ENCODE assay signal across 8 cellular contexts in the genomic region with DNA sequence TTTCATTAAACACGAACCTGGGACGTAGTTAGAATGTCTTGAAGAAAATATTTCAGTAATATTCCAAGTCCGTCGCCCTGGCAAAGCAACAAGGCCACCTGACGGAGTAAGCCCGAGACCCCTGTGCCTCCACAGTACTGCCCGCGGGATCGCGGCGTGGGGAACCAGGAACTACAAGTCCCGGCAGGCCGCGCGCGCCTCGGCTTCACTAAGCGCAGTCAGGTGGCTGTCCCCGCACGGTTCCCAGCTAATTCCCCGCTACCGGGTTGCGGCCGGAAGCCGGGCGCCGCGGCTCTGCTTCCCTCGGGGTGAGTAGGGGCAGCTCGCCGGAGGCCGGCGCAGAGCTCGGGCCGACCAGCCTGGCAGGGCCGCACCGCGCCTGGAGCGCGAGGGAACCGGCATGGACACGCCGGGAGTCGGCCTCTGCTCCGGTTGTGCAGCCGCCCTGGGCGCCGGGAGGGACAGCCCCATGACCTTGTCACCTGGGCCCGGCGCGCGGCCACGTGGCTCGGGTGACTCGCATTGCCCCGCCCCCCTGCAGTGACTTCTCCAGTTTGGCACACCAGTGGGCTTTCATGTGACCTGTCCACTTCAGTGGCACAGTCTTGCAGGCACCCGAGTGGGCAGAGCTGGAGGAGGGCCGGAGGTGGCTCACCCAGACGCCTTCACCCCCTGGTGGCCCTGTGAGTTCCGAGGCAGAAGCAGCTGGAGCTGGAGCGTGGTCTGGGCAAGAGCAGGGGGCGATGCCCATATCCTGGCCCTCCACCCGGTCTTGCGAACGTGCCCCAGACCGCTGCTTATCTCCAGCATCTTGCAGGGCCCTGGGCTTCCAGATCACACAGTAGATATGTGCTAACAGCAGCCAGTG. TPM values are rescaled to one million over a fixed set of nuclear protein-coding genes. Genes with fewer than 3 reads are reported as not detected.
A peak's percentile ranks its signal among the peaks of the same experiment; 100 is the strongest.
DNase-seq lines count a peak whose midpoint lies in the region; ATAC-seq, FAIRE-seq and TF ChIP-seq lines count a peak whose summit lies in the region.

A gene with protein sequence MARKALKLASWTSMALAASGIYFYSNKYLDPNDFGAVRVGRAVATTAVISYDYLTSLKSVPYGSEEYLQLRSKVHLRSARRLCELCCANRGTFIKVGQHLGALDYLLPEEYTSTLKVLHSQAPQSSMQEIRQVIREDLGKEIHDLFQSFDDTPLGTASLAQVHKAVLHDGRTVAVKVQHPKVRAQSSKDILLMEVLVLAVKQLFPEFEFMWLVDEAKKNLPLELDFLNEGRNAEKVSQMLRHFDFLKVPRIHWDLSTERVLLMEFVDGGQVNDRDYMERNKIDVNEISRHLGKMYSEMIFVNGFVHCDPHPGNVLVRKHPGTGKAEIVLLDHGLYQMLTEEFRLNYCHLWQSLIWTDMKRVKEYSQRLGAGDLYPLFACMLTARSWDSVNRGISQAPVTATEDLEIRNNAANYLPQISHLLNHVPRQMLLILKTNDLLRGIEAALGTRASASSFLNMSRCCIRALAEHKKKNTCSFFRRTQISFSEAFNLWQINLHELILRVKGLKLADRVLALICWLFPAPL (plus strand): TSS at position 247 of the 868 bp plus-strand sequence. CDS start 18,870 bp downstream, outside the sequence.

- no peaks in the 10 kb centered on the region for H3K9me3 ChIP-seq in BLaER1 treated with 17β-estradiol and CSF1 and Interleukin-3, amounts not matched to agents 10 nM and 100 nM (replicated peaks in 1 of 11)

- no peaks in the 10 kb centered on the region for H3K9me3 Mint-ChIP-seq in activated CD4-positive, alpha-beta T cell treated with anti-CD3 and anti-CD28 coated beads, Interleukin-2, amount 10 ng/mL, durations not matched to agents 24 days and 14 days

- H3K36me3 Mint-ChIP-seq in activated CD4-positive, alpha-beta T cell treated with anti-CD3 and anti-CD28 coated beads, Interleukin-2, amount 10 ng/mL, durations not matched to agents 24 days and 14 days (ENCODE audit: low read depth) = no peaks in the 10 kb centered on the region

- H3K4me1 ChIP-seq in BLaER1 treated with 17β-estradiol and CSF1 and Interleukin-3, amounts not matched to agents 10 nM and 100 nM = peaks cover 7 to 26% (median 19%) of the 10 kb centered on the region in 10 experiments; a peak in 18 of 20 replicates

- intact Hi-C loops in activated CD4-positive, alpha-beta T cell treated with anti-CD3 and anti-CD28 coated beads, Interleukin-2, amount 10 ng/mL, durations not matched to agents 24 days and 14 days (cut with micrococcal nuclease) = loop anchor here (1.0 kb wide), 4 partner anchors 39 to 480 kb away; a partner anchor contains a TSS

- H3K4me3 ChIP-seq in BLaER1 treated with 17β-estradiol and CSF1 and Interleukin-3, amounts not matched to agents 10 nM and 100 nM = peak within 1 kb of the TSS; percentile 67 to 81 (median 76)
- H3K4me3 ChIP-seq in coronary artery = peak within 1 kb of the TSS; percentile 98

- peak within 1 kb of the TSS; percentile 88 for H3K27ac Mint-ChIP-seq in activated CD4-positive, alpha-beta T cell treated with anti-CD3 and anti-CD28 coated beads, Interleukin-2, amount 10 ng/mL, durations not matched to agents 24 days and 14 days

- DNase-seq in GM19239 (ENCODE audit: insufficient read length, low spot score) (peak; percentile 86), NCI-H510A treated with DMSO at 0.1 percent for 48 hours (lab: John Stamatoyannopoulos, UW) (peak; percentile 81), coronary artery (ENCODE audit: low spot score) (peak; percentile 94), left lobe of liver (ENCODE audit: low spot score) (peak; percentile 94)
- peak; percentile 96 for DNase-seq in activated CD4-positive, alpha-beta T cell treated with anti-CD3 and anti-CD28 coated beads, Interleukin-2, amount 10 ng/mL, durations not matched to agents 24 days and 14 days
- peak; percentile 81 for DNase-seq in stimulated activated CD4-positive, alpha-beta T cell treated with anti-CD3 and anti-CD28 coated beads, Interleukin-2, amount 100 ng/mL, for 4 hours (ENCODE audit: low read depth)

- ATAC-seq in HG03442 (IDR thresholded peaks at IDR 0.05; ENCODE audit: unreplicated experiment) (peak; percentile 92), left lobe of liver (peak; percentile 97)

- H3K4me1 Mint-ChIP-seq in activated CD4-positive, alpha-beta T cell treated with anti-CD3 and anti-CD28 coated beads, Interleukin-2, amount 10 ng/mL, durations not matched to agents 24 days and 14 days = peaks cover 7% of the 10 kb centered on the region

- H3K9ac ChIP-seq in BLaER1 treated with 17β-estradiol and CSF1 and Interleukin-3, amounts not matched to agents 10 nM and 100 nM = peak within 1 kb of the TSS; percentile 77 to 89 (median 86)

- H4K20me1 ChIP-seq in BLaER1 treated with 17β-estradiol and CSF1 and Interleukin-3, amounts not matched to agents 10 nM and 100 nM = no peaks in the 10 kb centered on the region

- peak within 1 kb of the TSS; percentile 73 to 92 (median 83) for H3K4me2 ChIP-seq in BLaER1 treated with 17β-estradiol and CSF1 and Interleukin-3, amounts not matched to agents 10 nM and 100 nM

- no peaks in the 10 kb centered on the region for H3K27me3 Mint-ChIP-seq in activated CD4-positive, alpha-beta T cell treated with anti-CD3 and anti-CD28 coated beads, Interleukin-2, amount 10 ng/mL, durations not matched to agents 24 days and 14 days

- H3K4me3 Mint-ChIP-seq in activated CD4-positive, alpha-beta T cell treated with anti-CD3 and anti-CD28 coated beads, Interleukin-2, amount 10 ng/mL, durations not matched to agents 24 days and 14 days = peak within 1 kb of the TSS; percentile 88

- peak; percentile 71 for FAIRE-seq in GM19239 (lab: Jason Lieb, UNC)

- no peak for TF ChIP-seq CTCF in coronary artery (IDR thresholded peaks at IDR 0.05)

- no peaks in the 10 kb centered on the region for H3K36me3 ChIP-seq in BLaER1 treated with 17β-estradiol and CSF1 and Interleukin-3, amounts not matched to agents 10 nM and 100 nM

- H3K27ac ChIP-seq in BLaER1 treated with 17β-estradiol and CSF1 and Interleukin-3, amounts not matched to agents 10 nM and 100 nM = peak within 1 kb of the TSS; percentile 71 to 91 (median 84)
- H3K27ac ChIP-seq in coronary artery = peak within 1 kb of the TSS; percentile 67 to 96

- H3K27me3 ChIP-seq in BLaER1 treated with 17β-estradiol and CSF1 and Interleukin-3, amounts not matched to agents 10 nM and 100 nM = no peaks in the 10 kb centered on the region

RNA-seq across cellular contexts. Expression of the gene that starts here (rescaled TPM):
- 4.9 and 5.3 TPM in 2 replicates for total RNA-seq in activated CD4-positive, alpha-beta T cell treated with anti-CD3 and anti-CD28 coated beads, Interleukin-2, amount 10 ng/mL, durations not matched to agents 24 days and 14 days
- total RNA-seq in left lobe of liver = 5.0 TPM

Comparison
In these comparisons a context has a peak if more than half of its experiments do, and no peak if none do; other contexts are left out.
1. Peak in every context shown above with its lines: DNase-seq, ATAC-seq, H3K4me3 ChIP-seq and H3K27ac ChIP-seq.